Comparison of ENCODE assay signal across 8 cellular contexts in genomic region chr20:10090588-10091166, GRCh38. TPM values are rescaled to one million over a fixed set of nuclear protein-coding genes. Genes with fewer than 3 reads are reported as not detected.
DNase-seq lines count a peak whose midpoint lies in the region; ATAC-seq and TF ChIP-seq lines count a peak whose summit lies in the region.

No MANE protein-coding gene starts in this region.

- no peak for TF ChIP-seq POLR2A in Peyer's patch (IDR thresholded peaks at IDR 0.05)
- TF ChIP-seq POLR2A in suprapubic skin (IDR thresholded peaks at IDR 0.05): no peak

- intact Hi-C loops in left lung (cut with DNase I): no loop called here

- TF ChIP-seq CTCF in Peyer's patch (IDR thresholded peaks at IDR 0.05) (peak in 4 of 6 experiments; percentile 64 to 71 (median 69)), left lung (IDR thresholded peaks at IDR 0.05) (peak; percentile 73), suprapubic skin (IDR thresholded peaks at IDR 0.05) (peak; percentile 62)

- H3K27me3 ChIP-seq in Peyer's patch (no peaks in the 10 kb centered on the region), left lung (no peaks in the 10 kb centered on the region), suprapubic skin (no peaks in the 10 kb centered on the region)

- H3K36me3 ChIP-seq in Peyer's patch (no peaks in the 10 kb centered on the region), left lung (no peaks in the 10 kb centered on the region), suprapubic skin (no peaks in the 10 kb centered on the region)

- H3K9me3 ChIP-seq in Peyer's patch: no peaks in the 10 kb centered on the region
- H3K9me3 ChIP-seq in left lung: no peaks in the 10 kb centered on the region
- no peaks in the 10 kb centered on the region for H3K9me3 ChIP-seq in suprapubic skin

- DNase-seq in DMS153 (lab: John Stamatoyannopoulos, UW): peak; percentile 44
- peak; percentile 43 to 59 for DNase-seq in Kasumi-1 (lab: John Stamatoyannopoulos, UW)
- DNase-seq in Peyer's patch: peak in 1 of 3 donors; percentile 58
- peak; percentile 20 to 63 for DNase-seq in cerebellar nuclear complex (lab: John Stamatoyannopoulos, UW)
- peak in 1 of 2 donors; percentile 37 for DNase-seq in left lung
- no peak for DNase-seq in suprapubic skin (ENCODE audit: low spot score in 2 of 2)

- WGBS in suprapubic skin: 32% methylated on average over 2 of the region's 2 CpGs

- H3K4me1 ChIP-seq in Peyer's patch (no peaks in the 10 kb centered on the region), left lung (no peaks in the 10 kb centered on the region), suprapubic skin (peaks cover 4% of the 10 kb centered on the region)

- no peak for TF ChIP-seq EP300 in suprapubic skin (IDR thresholded peaks at IDR 0.05)

- H3K4me3 ChIP-seq in Peyer's patch (no peak overlapping the region), left lung (no peak overlapping the region), suprapubic skin (no peak overlapping the region)

- ATAC-seq in GM19468 (IDR thresholded peaks at IDR 0.05; ENCODE audit: extremely low read depth, unreplicated experiment): peak; percentile 46
- peak; percentile 98 for ATAC-seq in left lung
- ATAC-seq in GM21515 (IDR thresholded peaks at IDR 0.05; ENCODE audit: unreplicated experiment): no peak

- H3K27ac ChIP-seq in Peyer's patch: no peak overlapping the region
- no peak overlapping the region for H3K27ac ChIP-seq in left lung
- H3K27ac ChIP-seq in suprapubic skin: no peak overlapping the region

RNA-seq across cellular contexts. Expression of gene ANKEF1, which starts 55.9 kb away (rescaled TPM):
- total RNA-seq in Peyer's patch: 10 to 100 TPM in 1 of 4 donors, 1 to 10 TPM in 3; 3.3 to 10.2 (median 4.4) TPM
- 1 to 10 TPM; 6.1 to 7.4 TPM for total RNA-seq in left lung
- total RNA-seq in suprapubic skin: 10 to 100 TPM in 1 of 4 donors, 1 to 10 TPM in 3; 3.7 to 11.0 (median 4.6) TPM

Comparison
In these comparisons a context has a peak if more than half of its experiments do, and no peak if none do; other contexts are left out.
1. DNase-seq: peak in DMS153 (single experiment), Kasumi-1 (2 of 2) and cerebellar nuclear complex (2 of 2); none in suprapubic skin (0 of 2).
2. Peak in every context shown above with its lines, with median percentiles within 50 percentile points of each other: CTCF ChIP-seq.